In genomic region chr16:47884131-47884725, GRCh38 we compare ENCODE assay signal across 33 cellular contexts.
DNase-seq lines count a peak whose midpoint lies in the region; ATAC-seq lines count a peak whose summit lies in the region.
"Had no signal": no experiment of that assay in that cellular context is flagged by ENCODE, and none has a peak within 500 bp of the region (broad histone marks: within the 10 kb centered on the region; RNA-seq: fewer than 3 reads in every experiment).

No MANE protein-coding gene starts in this region.

- peak overlapping the region; percentile 12; the same call in 1 of the 2 replicates for H3K27ac ChIP-seq in HUES6 (ENCODE audit: low read depth, low read length)
- H3K27ac ChIP-seq: coronary artery, GM23248, HL-60, Peyer's patch, suprapubic skin, upper lobe of right lung had no signal

- H3K36me3 Mint-ChIP-seq in activated naive CD4-positive, alpha-beta T cell treated with anti-CD3 and anti-CD28 coated beads, Interleukin-2, amount 50 U/mL, for 72 hours = peaks cover 0 to 5% of the 10 kb centered on the region in 2 donors

- H3K9me3 Mint-ChIP-seq in activated naive CD4-positive, alpha-beta T cell treated with anti-CD3 and anti-CD28 coated beads, Interleukin-2, amount 50 U/mL, for 72 hours = peaks cover 0 to 4% of the 10 kb centered on the region in 2 donors
- H3K9me3 Mint-ChIP-seq: activated T-helper 2 cell treated with anti-CD3 and anti-CD28 coated beads, Interferon-gamma antibody, Interleukin-2, Interleukin-4, amounts not matched to agents 10 μg/mL and 5 μg/mL and 100 μg/mL, durations not matched to agents 14 hours and 24 hours and 36 hours; effector memory CD8-positive, alpha-beta T cell; T-helper 2 cell treated with Interferon-gamma antibody and Interleukin-4, amounts not matched to agents 5 μg/mL and 100 μg/mL, for 36 hours had no signal

- no peak overlapping the region for H3K27ac Mint-ChIP-seq in activated naive CD4-positive, alpha-beta T cell treated with anti-CD3 and anti-CD28 coated beads, Interleukin-2, amount 50 U/mL, for 72 hours
- H3K27ac Mint-ChIP-seq: activated CD4-positive, alpha-beta T cell treated with anti-CD3 and anti-CD28 coated beads for 36 hours; activated CD8-positive, alpha-beta T cell treated with anti-CD3 and anti-CD28 coated beads, Interleukin-2, amount 10 ng/mL, durations not matched to agents 7 days and 5 days; activated T-helper 2 cell treated with anti-CD3 and anti-CD28 coated beads, Interferon-gamma antibody, Interleukin-2, Interleukin-4, amounts not matched to agents 10 μg/mL and 5 μg/mL and 100 μg/mL, durations not matched to agents 14 hours and 24 hours and 36 hours; effector memory CD8-positive, alpha-beta T cell; T-helper 2 cell treated with Interferon-gamma antibody and Interleukin-4, amounts not matched to agents 5 μg/mL and 100 μg/mL, for 36 hours had no signal

- peak overlapping the region; percentile 19; the same call in 1 of the 2 replicates for H3K4me3 ChIP-seq in HUES6 (ENCODE audit: low read depth, low read length)
- H3K4me3 ChIP-seq: coronary artery, GM23248, lung, Peyer's patch, suprapubic skin, upper lobe of right lung had no signal

- peak overlapping the region; percentile 19 for H3K9ac ChIP-seq in HUES6 (ENCODE audit: low read length)
- H3K9ac ChIP-seq: GM23248 had no signal

- no peaks in the 10 kb centered on the region for H3K36me3 ChIP-seq in HUES6 (ENCODE audit: control insufficient read depth, insufficient read depth, low read length)
- H3K36me3 ChIP-seq: Peyer's patch, suprapubic skin, upper lobe of right lung had no signal

- H3K27me3 ChIP-seq in HUES6 (ENCODE audit: control insufficient read depth, insufficient read depth, low read length) = no peaks in the 10 kb centered on the region
- H3K27me3 ChIP-seq: Peyer's patch, upper lobe of right lung had no signal

- H3K9me3 ChIP-seq in HUES6 (ENCODE audit: control insufficient read depth, insufficient read depth, low read depth, low read length) = no peaks in the 10 kb centered on the region; the same call in 1 of the 2 replicates
- H3K9me3 ChIP-seq: Peyer's patch, suprapubic skin, upper lobe of right lung had no signal

- DNase-seq in ELF-1 (ENCODE audit: low read depth, low spot score) (peak; percentile 63), cerebellum (ENCODE audit: low spot score) (peak; percentile 7), iPS-NIHi7 (ENCODE audit: extremely low spot score) (peak; percentile 53), mesenteric fat pad (ENCODE audit: low spot score) (no peak)
- DNase-seq in stimulated activated CD4-positive, alpha-beta T cell treated with anti-CD3 and anti-CD28 coated beads, Interleukin-4, amount 100 ng/mL, for 4 hours = no peak
- no peak for DNase-seq in activated naive CD4-positive, alpha-beta T cell treated with anti-CD3 and anti-CD28 coated beads, Interleukin-2, amount 50 U/mL, for 72 hours (ENCODE audit: low spot score in 2 of 2)
- DNase-seq: activated CD4-positive, alpha-beta T cell treated with anti-CD3 and anti-CD28 coated beads for 36 hours; activated CD8-positive, alpha-beta T cell treated with anti-CD3 and anti-CD28 coated beads, Interleukin-2, amount 10 ng/mL, durations not matched to agents 7 days and 5 days; activated naive CD4-positive, alpha-beta T cell treated with anti-CD3 and anti-CD28 coated beads, Interleukin-2, amount 50 U/mL, for 16 hours; amniotic stem cell; Calu3; DMS79 treated with DMSO at 0.1 percent for 48 hours; effector memory CD8-positive, alpha-beta T cell; erythroblast; GM23248; NCI-H1436; NCI-H2081; NCI-H226; NCI-H526 treated with DMSO at 0.1 percent for 48 hours; Peyer's patch; SIG-M5; small intestine; stimulated activated naive CD4-positive, alpha-beta T cell treated with Interleukin-2 at 50 U/mL for 16 hours; upper lobe of right lung had no signal

- peaks cover 53% of the 10 kb centered on the region for H3K4me1 ChIP-seq in HUES6 (ENCODE audit: control insufficient read depth, insufficient read depth, low read length)
- H3K4me1 ChIP-seq: Peyer's patch, suprapubic skin, upper lobe of right lung had no signal

- no peak for ATAC-seq in activated naive CD4-positive, alpha-beta T cell treated with anti-CD3 and anti-CD28 coated beads, Interleukin-2, amount 50 U/mL, for 72 hours
- ATAC-seq in HG03097 (IDR thresholded peaks at IDR 0.05; ENCODE audit: low FRiP score, unreplicated experiment) = no peak
- ATAC-seq: activated CD4-positive, alpha-beta T cell treated with anti-CD3 and anti-CD28 coated beads for 36 hours; activated CD8-positive, alpha-beta T cell treated with anti-CD3 and anti-CD28 coated beads, Interleukin-2, amount 10 ng/mL, durations not matched to agents 7 days and 5 days; effector memory CD8-positive, alpha-beta T cell; HepG2; upper lobe of right lung had no signal

Comparison
In these comparisons a context has a peak if more than half of its experiments do, and no peak if none do; other contexts are left out.
1. DNase-seq: peak in ELF-1 (single experiment), cerebellum (single experiment) and iPS-NIHi7 (single experiment); none in stimulated activated CD4-positive, alpha-beta T cell treated with anti-CD3 and anti-CD28 coated beads, Interleukin-4, amount 100 ng/mL, for 4 hours (0 of 2), activated naive CD4-positive, alpha-beta T cell treated with anti-CD3 and anti-CD28 coated beads, Interleukin-2, amount 50 U/mL, for 72 hours (0 of 2) and mesenteric fat pad (single experiment).